26 cellular contexts compared by ENCODE assay signal in the genomic region with DNA sequence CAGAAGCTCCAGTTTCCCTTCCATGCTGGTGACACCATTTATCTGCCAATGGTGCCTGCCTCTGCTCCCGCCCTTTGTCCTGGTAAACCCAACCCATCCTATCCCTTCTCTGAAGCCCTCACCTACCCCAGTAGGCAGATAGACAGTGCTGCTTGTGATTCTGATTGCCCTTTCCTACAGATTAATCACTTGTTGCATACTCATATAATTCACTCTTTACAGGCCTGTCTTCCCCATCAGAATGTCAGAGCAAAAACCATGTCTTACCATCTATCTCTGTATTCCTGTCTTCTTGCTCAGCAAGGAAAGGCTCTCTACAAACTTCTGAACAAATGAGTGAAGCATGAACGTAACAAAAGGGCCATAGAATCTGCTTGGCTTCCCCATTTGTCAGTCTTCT.
"Had no signal": no experiment of that assay in that cellular context is flagged by ENCODE, and none has a peak within 500 bp of the region (broad histone marks: within the 10 kb centered on the region; RNA-seq: fewer than 3 reads in every experiment).

No MANE protein-coding gene starts in this region.

- H3K4me1 Mint-ChIP-seq: naive thymus-derived CD4-positive, alpha-beta T cell had no signal

- H3K27ac Mint-ChIP-seq: natural killer cell treated with Interleukin-12 subunit alpha and Interleukin-12 subunit beta and Interleukin-15 and Interleukin-18, amount 100 ng/mL, for 72 hours had no signal

- H3K4me3 Mint-ChIP-seq: naive thymus-derived CD4-positive, alpha-beta T cell; natural killer cell treated with Interleukin-12 subunit alpha and Interleukin-12 subunit beta and Interleukin-15 and Interleukin-18, amount 100 ng/mL, for 72 hours; neural crest cell; stimulated activated naive CD8-positive, alpha-beta T cell treated with anti-CD3 and anti-CD28 coated beads, Interleukin-15, Interleukin-2, amounts not matched to agents 100 ng/mL and 50 ng/mL, for 24 hours had no signal

- H3K4me1 ChIP-seq: parathyroid adenoma, psoas muscle, right lobe of liver, suprapubic skin, tibial artery, upper lobe of right lung had no signal

- DNase-seq: hypothalamus; islet precursor cell; left ventricle myocardium inferior; midbrain; mucosa of descending colon; naive thymus-derived CD4-positive, alpha-beta T cell; occipital lobe; psoas muscle; right lobe of liver; stimulated activated CD4-positive, alpha-beta T cell treated with anti-CD3 and anti-CD28 coated beads, Interleukin-12 subunit alpha, Interleukin-12 subunit beta, amount 100 ng/mL, for 4 hours; stimulated activated CD4-positive, alpha-beta T cell treated with anti-CD3 and anti-CD28 coated beads, Interleukin-15, amount 100 ng/mL, for 24 hours; stimulated activated CD4-positive, alpha-beta T cell treated with anti-CD3 and anti-CD28 coated beads, Interleukin-2, amount 100 ng/mL, for 24 hours; stimulated activated CD4-positive, alpha-beta T cell treated with anti-CD3 and anti-CD28 coated beads, Interleukin-4, amount 100 ng/mL, for 1 hour; stimulated activated naive CD4-positive, alpha-beta T cell; tibial artery; trophoblast cell; upper lobe of right lung had no signal

- H3K9me3 Mint-ChIP-seq: naive thymus-derived CD4-positive, alpha-beta T cell; natural killer cell treated with Interleukin-12 subunit alpha and Interleukin-12 subunit beta and Interleukin-15 and Interleukin-18, amount 100 ng/mL, for 72 hours; neural crest cell; stimulated activated naive CD8-positive, alpha-beta T cell treated with anti-CD3 and anti-CD28 coated beads, Interleukin-15, Interleukin-2, amounts not matched to agents 100 ng/mL and 50 ng/mL, for 24 hours had no signal

- H2AFZ ChIP-seq: parathyroid adenoma had no signal

- H3K9ac ChIP-seq: parathyroid adenoma had no signal

- H3K27me3 Mint-ChIP-seq: naive thymus-derived CD4-positive, alpha-beta T cell; natural killer cell treated with Interleukin-12 subunit alpha and Interleukin-12 subunit beta and Interleukin-15 and Interleukin-18, amount 100 ng/mL, for 72 hours; stimulated activated naive CD8-positive, alpha-beta T cell treated with anti-CD3 and anti-CD28 coated beads, Interleukin-15, Interleukin-2, amounts not matched to agents 100 ng/mL and 50 ng/mL, for 24 hours had no signal

- ATAC-seq: mucosa of descending colon; naive thymus-derived CD4-positive, alpha-beta T cell; natural killer cell treated with Interleukin-12 subunit alpha and Interleukin-12 subunit beta and Interleukin-15 and Interleukin-18, amount 100 ng/mL, for 72 hours; psoas muscle; right lobe of liver; upper lobe of right lung had no signal

- H3K9me3 ChIP-seq: left ventricle myocardium inferior, mucosa of descending colon, neutrophil, psoas muscle, right atrium auricular region, right lobe of liver, suprapubic skin, thoracic aorta, tibial artery, upper lobe of right lung had no signal

- H3K27me3 ChIP-seq: neutrophil, right atrium auricular region, right lobe of liver, suprapubic skin, tibial artery, upper lobe of right lung had no signal

- H3K4me3 ChIP-seq: left ventricle myocardium inferior, lung, mucosa of descending colon, psoas muscle, right atrium auricular region, right lobe of liver, suprapubic skin, thoracic aorta, tibial artery, upper lobe of right lung had no signal

- H3K27ac ChIP-seq: left ventricle myocardium inferior, neutrophil, parathyroid adenoma, right atrium auricular region, right lobe of liver, suprapubic skin, thoracic aorta, tibial artery, upper lobe of right lung had no signal
